Comparison of ENCODE assay signal across 16 cellular contexts in the genomic region with DNA sequence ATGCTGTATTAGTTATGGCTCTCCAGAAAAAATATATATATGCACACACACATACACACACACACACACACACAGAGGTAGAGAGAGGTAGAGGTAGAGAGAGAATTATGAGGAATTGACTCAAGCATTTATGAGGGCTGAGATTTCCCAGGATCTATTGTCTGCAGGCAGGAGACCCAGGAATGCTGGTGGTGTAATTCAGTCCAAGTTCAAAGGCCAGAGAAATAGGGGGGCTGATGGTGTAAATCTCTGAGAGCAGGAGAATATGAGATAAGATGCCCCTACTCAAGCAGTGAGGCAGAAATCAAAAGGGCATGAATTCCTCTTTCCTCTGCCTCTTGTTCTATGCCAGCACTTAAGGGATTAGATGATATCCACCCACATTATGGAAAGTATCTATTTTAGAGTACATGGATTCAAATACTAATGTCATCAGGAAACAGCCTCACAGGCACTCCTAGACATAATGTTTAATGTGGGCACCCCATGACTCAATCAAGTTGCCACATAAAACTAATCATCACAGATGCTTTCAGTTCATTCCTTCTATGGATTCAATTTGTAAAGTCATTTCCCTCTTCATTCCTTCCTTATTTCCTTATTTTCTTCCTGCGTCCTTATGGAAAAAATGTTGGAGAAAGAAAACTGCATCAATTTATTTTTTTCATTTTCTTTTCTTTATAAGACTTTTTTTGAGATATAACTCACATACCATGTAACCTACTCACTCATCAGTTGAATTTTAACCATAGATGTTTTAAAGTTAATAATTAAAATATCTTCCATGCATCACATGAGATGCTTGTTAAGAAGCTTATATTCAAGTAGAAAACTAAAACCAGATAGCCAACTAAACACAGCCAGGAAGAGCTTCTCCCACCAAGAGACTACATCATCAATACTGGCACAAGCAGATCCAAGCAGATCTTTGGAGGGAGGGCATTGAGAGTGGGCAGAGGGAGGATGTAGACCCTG.
A peak's percentile ranks its signal among the peaks of the same experiment; 100 is the strongest.
DNase-seq lines count a peak whose midpoint lies in the region; TF ChIP-seq lines count a peak whose summit lies in the region.
"Had no signal": no experiment of that assay in that cellular context is flagged by ENCODE, and none has a peak within 500 bp of the region (broad histone marks: within the 10 kb centered on the region; RNA-seq: fewer than 3 reads in every experiment).

No MANE protein-coding gene starts in this region.

- no peaks in the 10 kb centered on the region for H3K36me3 ChIP-seq in GM23248 (ENCODE audit: low read depth)
- H3K36me3 ChIP-seq in adipocyte (ENCODE audit: control insufficient read depth, insufficient read depth, low read length, severe bottlenecking): no peaks in the 10 kb centered on the region
- no peaks in the 10 kb centered on the region for H3K36me3 ChIP-seq in hepatocyte (replicated peaks; ENCODE audit: insufficient read depth, low read depth)
- H3K36me3 ChIP-seq in smooth muscle cell (ENCODE audit: low read depth): no peaks in the 10 kb centered on the region
- H3K36me3 ChIP-seq: BLaER1 treated with 17β-estradiol and CSF1 and Interleukin-3, amounts not matched to agents 10 nM and 100 nM had no signal

- H2AFZ ChIP-seq in GM23248: no peak overlapping the region
- no peak overlapping the region for H2AFZ ChIP-seq in hepatocyte
- no peak overlapping the region for H2AFZ ChIP-seq in smooth muscle cell (ENCODE audit: low read depth)

- no peaks in the 10 kb centered on the region for H3K4me1 ChIP-seq in GM23248 (ENCODE audit: insufficient read depth)
- H3K4me1 ChIP-seq in adipocyte (ENCODE audit: control insufficient read depth, insufficient read depth, low read length): no peaks in the 10 kb centered on the region
- H3K4me1 ChIP-seq in hepatocyte (ENCODE audit: insufficient read depth): peaks cover 12% of the 10 kb centered on the region
- H3K4me1 ChIP-seq in smooth muscle cell (ENCODE audit: low read depth): peaks cover 3% of the 10 kb centered on the region
- H3K4me1 ChIP-seq: BLaER1 treated with 17β-estradiol and CSF1 and Interleukin-3, amounts not matched to agents 10 nM and 100 nM had no signal

- H3K9me3 ChIP-seq in GM23248 (ENCODE audit: low read depth) (no peaks in the 10 kb centered on the region), adipocyte (ENCODE audit: control insufficient read depth, low read length) (no peaks in the 10 kb centered on the region), hepatocyte (ENCODE audit: low read depth) (no peaks in the 10 kb centered on the region), smooth muscle cell (replicated peaks; ENCODE audit: low read depth) (no peaks in the 10 kb centered on the region)

- H4K20me1 ChIP-seq in GM23248 (ENCODE audit: insufficient read depth) (no peaks in the 10 kb centered on the region), hepatocyte (ENCODE audit: insufficient read depth, poor library complexity, severe bottlenecking) (no peaks in the 10 kb centered on the region), smooth muscle cell (ENCODE audit: low read depth) (no peaks in the 10 kb centered on the region)
- H4K20me1 ChIP-seq: BLaER1 treated with 17β-estradiol and CSF1 and Interleukin-3, amounts not matched to agents 10 nM and 100 nM had no signal

- H3K27ac ChIP-seq in GM23248 (no peak overlapping the region), hepatocyte (peak overlapping the region; percentile 64), smooth muscle cell (ENCODE audit: low read depth) (peak overlapping the region; percentile 62)
- H3K27ac ChIP-seq: BLaER1 treated with 17β-estradiol and CSF1 and Interleukin-3, amounts not matched to agents 10 nM and 100 nM; HL-60 had no signal

- peak; percentile 12 for DNase-seq in GM23248
- peak; percentile 34 for DNase-seq in adipocyte (ENCODE audit: low read depth)
- DNase-seq in hepatocyte (ENCODE audit: low spot score): no peak
- no peak for DNase-seq in smooth muscle cell (lab: John Stamatoyannopoulos, UW; ENCODE audit: unreplicated experiment)
- DNase-seq in H4 (ENCODE audit: low spot score): no peak
- DNase-seq in T1000 (lab: John Stamatoyannopoulos, UW): no peak
- DNase-seq in A172 (ENCODE audit: low spot score): no peak
- DNase-seq: CD8-positive, alpha-beta memory T cell; GF-D8; NCI-H187 treated with DMSO at 0.1 percent for 48 hours; NCI-H2171; NCI-H69; SHP77; SK-N-SH had no signal

- H3K4me3 ChIP-seq in GM23248: no peak overlapping the region
- H3K4me3 ChIP-seq in adipocyte (ENCODE audit: low read length): no peak overlapping the region
- no peak overlapping the region for H3K4me3 ChIP-seq in hepatocyte
- peak overlapping the region; percentile 1 for H3K4me3 ChIP-seq in smooth muscle cell
- H3K4me3 ChIP-seq: BLaER1 treated with 17β-estradiol and CSF1 and Interleukin-3, amounts not matched to agents 10 nM and 100 nM had no signal

- H3K9me2 ChIP-seq in GM23248 (ENCODE audit: insufficient read depth) (no peaks in the 10 kb centered on the region), hepatocyte (replicated peaks; ENCODE audit: insufficient read depth) (no peaks in the 10 kb centered on the region)
- H3K9me2 ChIP-seq: SK-N-SH had no signal

- H3F3A ChIP-seq in GM23248 (ENCODE audit: insufficient read depth): no peaks in the 10 kb centered on the region
- no peaks in the 10 kb centered on the region for H3F3A ChIP-seq in smooth muscle cell (ENCODE audit: low read depth)

- H3K4me2 ChIP-seq in GM23248 (ENCODE audit: unreplicated experiment): no peak overlapping the region
- no peak overlapping the region for H3K4me2 ChIP-seq in hepatocyte
- peak overlapping the region; percentile 65 for H3K4me2 ChIP-seq in smooth muscle cell
- H3K4me2 ChIP-seq: BLaER1 treated with 17β-estradiol and CSF1 and Interleukin-3, amounts not matched to agents 10 nM and 100 nM; SK-N-SH had no signal

- H3K79me2 ChIP-seq in GM23248 (ENCODE audit: insufficient read depth): no peaks in the 10 kb centered on the region
- H3K79me2 ChIP-seq in hepatocyte: no peaks in the 10 kb centered on the region
- H3K79me2 ChIP-seq in smooth muscle cell (ENCODE audit: low read depth): no peaks in the 10 kb centered on the region

- 67 to 88% methylated on average over 1 of the region's 1 CpG for WGBS in GM23248 (ENCODE audit: low coverage in 1 of 2, low lambda C conversion rate in 2 of 2, missing lambda C conversion rate in 2 of 2), 2 experiments
- WGBS in hepatocyte (ENCODE audit: low lambda C conversion rate, missing lambda C conversion rate): 79% methylated on average over 1 of the region's 1 CpG
- WGBS in smooth muscle cell (ENCODE audit: low lambda C conversion rate): 77% methylated on average over 1 of the region's 1 CpG

- TF ChIP-seq CTCF in hepatocyte (IDR thresholded peaks at IDR 0.05; ENCODE audit: poor library complexity): no peak
- TF ChIP-seq CTCF in smooth muscle cell (IDR thresholded peaks at IDR 0.05; ENCODE audit: borderline replicate concordance, insufficient read depth, poor library complexity, severe bottlenecking): no peak

- in situ Hi-C loops in GM23248 (cut with MboI): no loop called here

- H3K27me3 ChIP-seq in GM23248 (replicated peaks; ENCODE audit: insufficient read depth): no peaks in the 10 kb centered on the region
- no peaks in the 10 kb centered on the region for H3K27me3 ChIP-seq in adipocyte (replicated peaks; ENCODE audit: control insufficient read depth, insufficient read depth, low read length)
- no peaks in the 10 kb centered on the region for H3K27me3 ChIP-seq in hepatocyte
- H3K27me3 ChIP-seq in smooth muscle cell (ENCODE audit: low read depth): no peaks in the 10 kb centered on the region
- H3K27me3 ChIP-seq: BLaER1 treated with 17β-estradiol and CSF1 and Interleukin-3, amounts not matched to agents 10 nM and 100 nM had no signal

- no peak overlapping the region for H3K9ac ChIP-seq in GM23248
- H3K9ac ChIP-seq in adipocyte (ENCODE audit: low read length): no peak overlapping the region
- no peak overlapping the region for H3K9ac ChIP-seq in smooth muscle cell (ENCODE audit: low read depth)
- H3K9ac ChIP-seq: BLaER1 treated with 17β-estradiol and CSF1 and Interleukin-3, amounts not matched to agents 10 nM and 100 nM; SK-N-SH had no signal

Comparison
In these comparisons a context has a peak if more than half of its experiments do, and no peak if none do; other contexts are left out.
1. DNase-seq: peak in GM23248 (single experiment) and adipocyte (single experiment); none in hepatocyte (single experiment), smooth muscle cell (single experiment), H4 (single experiment), T1000 (single experiment) and A172 (single experiment).